1 cellular context compared by ENCODE assay signal in the genomic region with DNA sequence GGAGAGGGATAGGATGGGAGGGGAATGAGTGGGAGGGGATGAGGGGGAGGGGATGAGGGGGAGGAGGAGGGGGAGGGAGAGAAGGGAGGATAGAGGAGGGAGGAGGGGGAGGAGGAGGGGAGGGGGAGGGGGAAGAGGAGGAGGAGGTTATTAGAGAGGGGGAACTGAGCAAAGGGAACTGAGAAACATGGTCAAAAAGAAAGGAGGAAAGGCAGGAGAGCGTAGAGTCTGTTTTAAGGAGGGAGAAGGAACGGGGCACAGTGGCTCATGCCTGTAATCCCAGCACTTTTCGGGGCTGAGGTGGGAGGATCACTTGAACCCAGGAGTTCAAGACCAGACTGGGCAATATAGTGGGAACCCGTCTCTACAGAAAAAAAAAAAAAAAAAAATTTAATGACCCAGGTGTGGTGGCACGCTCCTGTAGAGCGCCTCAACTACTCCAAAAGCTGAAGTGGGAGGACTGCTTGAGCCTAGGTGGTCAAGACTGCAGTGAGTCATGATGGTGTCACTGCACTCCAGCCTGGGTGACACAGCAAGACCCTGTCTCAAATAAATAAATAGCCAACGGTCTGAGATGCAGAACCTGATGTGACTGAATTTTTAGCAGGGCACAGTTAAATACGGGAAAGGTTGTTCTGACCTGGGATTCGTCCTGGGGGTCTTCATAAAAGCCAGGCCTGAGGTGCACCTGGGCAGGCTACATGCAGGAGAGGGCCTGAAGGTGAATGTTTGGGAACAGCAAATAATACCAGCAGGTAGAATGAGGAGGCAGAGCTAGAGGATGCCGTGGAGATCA.
TF ChIP-seq lines count a peak whose summit lies in the region.

No MANE protein-coding gene starts in this region.

TF ChIP-seq in K562, 482 proteins besides CTCF, POLR2A, EP300 and RAD21 (continued from another document):
- no peak for TF ChIP-seq POLR3G (IDR thresholded peaks at IDR 0.05; ENCODE audit: extremely low read depth, insufficient read length, insufficient replicate concordance)
- TF ChIP-seq NR2F6 (CRISPR knock-in tag; IDR thresholded peaks at IDR 0.05), result no peak
- TF ChIP-seq TCF3 (CRISPR knock-in tag; IDR thresholded peaks at IDR 0.05), result 0 out of 2 replicates have a peak, but pooled peaks have one; percentile 11
- TF ChIP-seq TGIF2 (CRISPR knock-in tag; IDR thresholded peaks at IDR 0.05), result no peak
- TF ChIP-seq LARP7 (IDR thresholded peaks at IDR 0.05), result no peak
- TF ChIP-seq SMARCA4 (IDR thresholded peaks at IDR 0.05), result peak; percentile 88
- peak; percentile 54 for TF ChIP-seq C11orf30 (IDR thresholded peaks at IDR 0.05; ENCODE audit: low read depth)
- peak; percentile 85 for TF ChIP-seq JUN (IDR thresholded peaks at IDR 0.05; ENCODE audit: borderline replicate concordance, low read depth, low read length)
- no peak for TF ChIP-seq JUN (CRISPR knock-in tag; IDR thresholded peaks at IDR 0.05; ENCODE audit: borderline replicate concordance)
- TF ChIP-seq MCM2 (IDR thresholded peaks at IDR 0.05; ENCODE audit: low read depth), result no peak
- peak; percentile 89 for TF ChIP-seq DPF2 (IDR thresholded peaks at IDR 0.05)
- TF ChIP-seq U2AF2 (optimal IDR thresholded peaks at IDR 0.05; ENCODE audit: low read depth, low read length), result no peak
- TF ChIP-seq, protein P1, sequence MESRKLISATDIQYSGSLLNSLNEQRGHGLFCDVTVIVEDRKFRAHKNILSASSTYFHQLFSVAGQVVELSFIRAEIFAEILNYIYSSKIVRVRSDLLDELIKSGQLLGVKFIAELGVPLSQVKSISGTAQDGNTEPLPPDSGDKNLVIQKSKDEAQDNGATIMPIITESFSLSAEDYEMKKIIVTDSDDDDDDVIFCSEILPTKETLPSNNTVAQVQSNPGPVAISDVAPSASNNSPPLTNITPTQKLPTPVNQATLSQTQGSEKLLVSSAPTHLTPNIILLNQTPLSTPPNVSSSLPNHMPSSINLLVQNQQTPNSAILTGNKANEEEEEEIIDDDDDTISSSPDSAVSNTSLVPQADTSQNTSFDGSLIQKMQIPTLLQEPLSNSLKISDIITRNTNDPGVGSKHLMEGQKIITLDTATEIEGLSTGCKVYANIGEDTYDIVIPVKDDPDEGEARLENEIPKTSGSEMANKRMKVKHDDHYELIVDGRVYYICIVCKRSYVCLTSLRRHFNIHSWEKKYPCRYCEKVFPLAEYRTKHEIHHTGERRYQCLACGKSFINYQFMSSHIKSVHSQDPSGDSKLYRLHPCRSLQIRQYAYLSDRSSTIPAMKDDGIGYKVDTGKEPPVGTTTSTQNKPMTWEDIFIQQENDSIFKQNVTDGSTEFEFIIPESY (CRISPR knock-in tag; IDR thresholded peaks at IDR 0.05), result no peak
- no peak for TF ChIP-seq GTF2E2 (tag; IDR thresholded peaks at IDR 0.05)
- TF ChIP-seq SIX5 (IDR thresholded peaks at IDR 0.05; ENCODE audit: borderline replicate concordance in 1 of 2, insufficient read depth in 1 of 2, low read depth in 1 of 2, low read length in 2 of 2), result no peak
- TF ChIP-seq JUND (IDR thresholded peaks at IDR 0.05; ENCODE audit: borderline replicate concordance, low read depth, low read length), result peak; percentile 86
- TF ChIP-seq JUND (tag; IDR thresholded peaks at IDR 0.05; ENCODE audit: borderline replicate concordance, low read depth, low read length), result peak; percentile 65; the same call in 1 of the 3 replicates
- TF ChIP-seq ARID2 (IDR thresholded peaks at IDR 0.05), result no peak
- no peak for TF ChIP-seq TCF7 (IDR thresholded peaks at IDR 0.05; ENCODE audit: borderline replicate concordance)
- peak; percentile 82 for TF ChIP-seq ARID1B (IDR thresholded peaks at IDR 0.05)
- TF ChIP-seq, protein P2, sequence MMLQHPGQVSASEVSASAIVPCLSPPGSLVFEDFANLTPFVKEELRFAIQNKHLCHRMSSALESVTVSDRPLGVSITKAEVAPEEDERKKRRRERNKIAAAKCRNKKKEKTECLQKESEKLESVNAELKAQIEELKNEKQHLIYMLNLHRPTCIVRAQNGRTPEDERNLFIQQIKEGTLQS (IDR thresholded peaks at IDR 0.05), result peak; percentile 92
- TF ChIP-seq, protein P2 (CRISPR knock-in tag; conservative IDR thresholded peaks at IDR 0.05), result no peak
- TF ChIP-seq MAFG (tag; conservative IDR thresholded peaks at IDR 0.05), result 0 out of 2 replicates have a peak, but pooled peaks have one; percentile 6
- TF ChIP-seq TRIM24 (IDR thresholded peaks at IDR 0.05), result peak in 1 of 2 experiments; percentile 43; a peak in 2 of 4 replicates
- no peak for TF ChIP-seq GATAD2B (IDR thresholded peaks at IDR 0.05; ENCODE audit: borderline replicate concordance)
- TF ChIP-seq ZBTB7A (IDR thresholded peaks at IDR 0.05; ENCODE audit: borderline replicate concordance, control insufficient read depth, low read depth, low read length), result 0 out of 2 replicates have a peak, but pooled peaks have one; percentile 57
- TF ChIP-seq ZNF584 (CRISPR knock-in tag; IDR thresholded peaks at IDR 0.05; ENCODE audit: low read depth), result no peak
- TF ChIP-seq SMARCE1 (IDR thresholded peaks at IDR 0.05), result peak; percentile 90
- no peak for TF ChIP-seq ZNF23 (CRISPR knock-in tag; IDR thresholded peaks at IDR 0.05)
- TF ChIP-seq, protein P3, sequence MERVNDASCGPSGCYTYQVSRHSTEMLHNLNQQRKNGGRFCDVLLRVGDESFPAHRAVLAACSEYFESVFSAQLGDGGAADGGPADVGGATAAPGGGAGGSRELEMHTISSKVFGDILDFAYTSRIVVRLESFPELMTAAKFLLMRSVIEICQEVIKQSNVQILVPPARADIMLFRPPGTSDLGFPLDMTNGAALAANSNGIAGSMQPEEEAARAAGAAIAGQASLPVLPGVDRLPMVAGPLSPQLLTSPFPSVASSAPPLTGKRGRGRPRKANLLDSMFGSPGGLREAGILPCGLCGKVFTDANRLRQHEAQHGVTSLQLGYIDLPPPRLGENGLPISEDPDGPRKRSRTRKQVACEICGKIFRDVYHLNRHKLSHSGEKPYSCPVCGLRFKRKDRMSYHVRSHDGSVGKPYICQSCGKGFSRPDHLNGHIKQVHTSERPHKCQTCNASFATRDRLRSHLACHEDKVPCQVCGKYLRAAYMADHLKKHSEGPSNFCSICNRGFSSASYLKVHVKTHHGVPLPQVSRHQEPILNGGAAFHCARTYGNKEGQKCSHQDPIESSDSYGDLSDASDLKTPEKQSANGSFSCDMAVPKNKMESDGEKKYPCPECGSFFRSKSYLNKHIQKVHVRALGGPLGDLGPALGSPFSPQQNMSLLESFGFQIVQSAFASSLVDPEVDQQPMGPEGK (CRISPR knock-in tag; IDR thresholded peaks at IDR 0.05; ENCODE audit: borderline replicate concordance), result no peak
- no peak for TF ChIP-seq ZBTB8A (IDR thresholded peaks at IDR 0.05; ENCODE audit: partially characterized antibody)
- TF ChIP-seq SMC3 (conservative IDR thresholded peaks at IDR 0.05; ENCODE audit: insufficient read depth, low read depth, low read length), result no peak
- peak; percentile 62; the same call in 1 of the 2 replicates for TF ChIP-seq SMARCC2 (IDR thresholded peaks at IDR 0.05; ENCODE audit: low read depth)
- TF ChIP-seq ZEB2 (IDR thresholded peaks at IDR 0.05), result peak; percentile 62; the same call in 1 of the 2 replicates
- TF ChIP-seq PCBP2 (IDR thresholded peaks at IDR 0.05; ENCODE audit: low read depth, low read length, poor library complexity, severe bottlenecking), result no peak
